Comparison of ENCODE assay signal across 8 cellular contexts in the genomic region with DNA sequence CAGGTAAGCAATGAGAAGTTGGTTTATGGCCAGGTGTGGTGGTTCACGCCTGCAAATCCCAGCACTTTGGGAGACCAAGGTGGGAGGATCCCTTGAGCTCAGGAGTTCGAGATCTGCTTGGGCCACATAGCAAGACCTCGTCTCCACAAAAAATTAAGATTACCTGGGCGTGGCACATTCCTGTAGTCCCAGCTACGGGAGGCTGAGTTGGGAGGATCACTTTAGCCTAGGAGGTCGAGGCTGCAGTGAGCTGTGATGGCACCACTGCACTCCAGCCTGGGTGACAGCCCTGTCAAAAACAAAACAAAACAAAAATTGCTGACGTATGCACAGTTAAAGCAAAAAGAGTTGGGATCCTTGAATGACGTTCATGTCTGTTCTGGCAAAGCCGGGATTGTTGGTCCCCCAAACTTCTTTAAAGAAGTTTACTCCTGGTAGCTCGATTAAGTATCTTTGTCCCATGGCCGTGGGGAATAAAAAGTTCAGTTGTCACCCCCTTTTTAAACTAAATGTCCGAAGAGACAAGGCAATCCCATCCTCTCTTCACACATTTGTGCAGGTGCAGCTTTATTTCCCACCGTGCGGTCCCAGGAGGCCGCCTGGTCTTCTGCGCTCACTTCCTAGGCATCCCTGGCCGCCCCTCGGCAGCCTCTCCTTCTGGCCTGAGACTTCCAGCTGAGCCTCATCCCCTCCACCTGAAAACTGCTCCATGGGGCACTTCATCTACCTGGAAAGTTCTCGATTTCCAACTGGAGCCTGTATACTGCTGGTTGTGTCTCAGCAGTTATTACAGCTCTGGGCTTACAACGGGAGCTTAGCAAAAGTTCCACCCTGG. TPM values are rescaled to one million over a fixed set of nuclear protein-coding genes. Genes with fewer than 3 reads are reported as not detected.
DNase-seq lines count a peak whose midpoint lies in the region; ATAC-seq, FAIRE-seq and TF ChIP-seq lines count a peak whose summit lies in the region.

No MANE protein-coding gene starts in this region.

- H3K79me2 ChIP-seq in keratinocyte (ENCODE audit: control insufficient read depth, insufficient read depth, low read length): peaks cover 40% of the 10 kb centered on the region

- DNase-seq in A549 (ENCODE audit: low read depth in 1 of 2, low spot score in 1 of 2) (peak in 1 of 2 experiments; percentile 6), adrenal gland (peak in 2 of 7 donors; percentile 17 to 33), keratinocyte (ENCODE audit: low read depth, low spot score) (no peak), substantia nigra (lab: John Stamatoyannopoulos, UW) (peak in 8 of 49 donors; percentile 17 to 62 (median 30)), NCI-H446 (lab: John Stamatoyannopoulos, UW) (no peak), DMS153 (lab: John Stamatoyannopoulos, UW) (no peak)

- 42% methylated on average over 18 of the region's 20 CpGs for WGBS in A549 (ENCODE audit: missing lambda C conversion rate)
- WGBS in adrenal gland, 4 donors: 41 to 46% (median 42%) methylated on average over 20 of the region's 20 CpGs

- H3K27me3 ChIP-seq in adrenal gland (no peaks in the 10 kb centered on the region), keratinocyte (ENCODE audit: control insufficient read depth, extremely low read depth, insufficient read depth, low read length) (no peaks in the 10 kb centered on the region)

- peaks cover 33% of the 10 kb centered on the region for H3K4me1 ChIP-seq in A549
- H3K4me1 ChIP-seq in adrenal gland (replicated peaks in 1 of 2): peaks cover 17 to 44% of the 10 kb centered on the region in 2 donors
- peaks cover 8% of the 10 kb centered on the region for H3K4me1 ChIP-seq in keratinocyte (ENCODE audit: control insufficient read depth, extremely low read depth, insufficient read depth, low read length)

- H2AFZ ChIP-seq in keratinocyte (ENCODE audit: control insufficient read depth, low read length): peak overlapping the region; percentile 78

- H3K4me2 ChIP-seq in A549 (peak overlapping the region; percentile 83), keratinocyte (ENCODE audit: control insufficient read depth, extremely low read depth, insufficient read depth, low read depth, low read length) (peak overlapping the region; percentile 86)

- CTCF ChIA-PET in A549 (lab: Yijun Ruan, JAX): interaction anchor here (0.6 kb wide), 3 partner anchors 51 to 195 kb away, joined by 3 read pairs; no protein-coding TSS in a partner anchor

- no peak for TF ChIP-seq RAD21 in A549 (conservative IDR thresholded peaks at IDR 0.05 in 1 of 2, IDR thresholded peaks at IDR 0.05 in 1 of 2)

- dilution Hi-C loops in keratinocyte (cut with MboI; ENCODE audit: extremely low pct_ligation_motif_present, low sequenced_read_pairs): no loop called here

- H3K27ac ChIP-seq in A549 (peak overlapping the region; percentile 92 to 96), adrenal gland (peak overlapping the region; percentile 40 to 95 (median 89)), keratinocyte (ENCODE audit: control insufficient read depth, insufficient read depth, low read length) (peak overlapping the region; percentile 66), substantia nigra (ENCODE audit: low read depth, low read length, poor library complexity, severe bottlenecking) (peak overlapping the region; percentile 83)

- H3K9ac ChIP-seq in keratinocyte (ENCODE audit: control insufficient read depth, extremely low read depth, insufficient read depth, low read length): peak overlapping the region; percentile 77

- H3K4me3 ChIP-seq in A549: peak overlapping the region; percentile 68
- peak overlapping the region; percentile 26 to 93 (median 54) for H3K4me3 ChIP-seq in adrenal gland
- peak overlapping the region; percentile 63 to 75 (median 75) for H3K4me3 ChIP-seq in keratinocyte (ENCODE audit: control insufficient read depth in 2 of 3, extremely low read depth in 1 of 3, insufficient read depth in 2 of 3, low read depth in 1 of 3, low read length in 3 of 3)

- peak; percentile 57 to 62 for ATAC-seq in A549
- ATAC-seq in GM19035 (IDR thresholded peaks at IDR 0.05; ENCODE audit: unreplicated experiment): peak; percentile 5
- peak; percentile 4 for ATAC-seq in HG03439 (IDR thresholded peaks at IDR 0.05; ENCODE audit: unreplicated experiment)

- FAIRE-seq in A549 (lab: Jason Lieb, UNC): no peak
- no peak for FAIRE-seq in keratinocyte (lab: Jason Lieb, UNC)

- TF ChIP-seq EP300 in A549 (IDR thresholded peaks at IDR 0.05): no peak

- TF ChIP-seq POLR2A in A549 (IDR thresholded peaks at IDR 0.05; ENCODE audit: low read length) (no peak), adrenal gland (IDR thresholded peaks at IDR 0.05) (no peak)

- no peaks in the 10 kb centered on the region for H3K9me3 ChIP-seq in A549
- H3K9me3 ChIP-seq in adrenal gland (replicated peaks in 1 of 3): no peaks in the 10 kb centered on the region
- H3K9me3 ChIP-seq in keratinocyte (ENCODE audit: control insufficient read depth, low read depth, low read length): no peaks in the 10 kb centered on the region

- intact Hi-C loops in adrenal gland (cut with DNase I): no loop called here

- no peaks in the 10 kb centered on the region for H4K20me1 ChIP-seq in keratinocyte (ENCODE audit: control insufficient read depth, extremely low read depth, insufficient read depth, low read length)

- POLR2A ChIA-PET in A549 (lab: Yijun Ruan, JAX): no interaction called here

- no peaks in the 10 kb centered on the region for H3K9me1 ChIP-seq in keratinocyte (ENCODE audit: control insufficient read depth, extremely low read depth, insufficient read depth, low read length)

- H3K36me3 ChIP-seq in adrenal gland (replicated peaks in 1 of 2) (no peaks in the 10 kb centered on the region), keratinocyte (ENCODE audit: control insufficient read depth in 2 of 2, extremely low read depth in 1 of 2, insufficient read depth in 2 of 2, low read length in 2 of 2) (peaks cover 2 to 4% of the 10 kb centered on the region in 2 experiments)

- TF ChIP-seq CTCF in A549 (IDR thresholded peaks at IDR 0.05): no peak
- no peak for TF ChIP-seq CTCF in adrenal gland (IDR thresholded peaks at IDR 0.05)
- TF ChIP-seq CTCF in keratinocyte (optimal IDR thresholded peaks at IDR 0.05 in 1 of 3, IDR thresholded peaks at IDR 0.05 in 1 of 3, conservative IDR thresholded peaks at IDR 0.05 in 1 of 3; ENCODE audit: extremely low read depth in 1 of 3, insufficient read depth in 2 of 3, low read length in 3 of 3): no peak

TF ChIP-seq in A549, 52 proteins besides CTCF, POLR2A, EP300 and RAD21:
- peak; percentile 98 for TF ChIP-seq MAFK (IDR thresholded peaks at IDR 0.05; ENCODE audit: partially characterized antibody)
- TF ChIP-seq, protein P1, sequence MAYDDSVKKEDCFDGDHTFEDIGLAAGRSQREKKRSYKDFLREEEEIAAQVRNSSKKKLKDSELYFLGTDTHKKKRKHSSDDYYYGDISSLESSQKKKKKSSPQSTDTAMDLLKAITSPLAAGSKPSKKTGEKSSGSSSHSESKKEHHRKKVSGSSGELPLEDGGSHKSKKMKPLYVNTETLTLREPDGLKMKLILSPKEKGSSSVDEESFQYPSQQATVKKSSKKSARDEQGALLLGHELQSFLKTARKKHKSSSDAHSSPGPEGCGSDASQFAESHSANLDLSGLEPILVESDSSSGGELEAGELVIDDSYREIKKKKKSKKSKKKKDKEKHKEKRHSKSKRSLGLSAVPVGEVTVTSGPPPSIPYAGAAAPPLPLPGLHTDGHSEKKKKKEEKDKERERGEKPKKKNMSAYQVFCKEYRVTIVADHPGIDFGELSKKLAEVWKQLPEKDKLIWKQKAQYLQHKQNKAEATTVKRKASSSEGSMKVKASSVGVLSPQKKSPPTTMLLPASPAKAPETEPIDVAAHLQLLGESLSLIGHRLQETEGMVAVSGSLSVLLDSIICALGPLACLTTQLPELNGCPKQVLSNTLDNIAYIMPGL (CRISPR knock-in tag; IDR thresholded peaks at IDR 0.05; ENCODE audit: borderline replicate concordance): no peak

RNA-seq across cellular contexts. Expression of a gene that starts 0.8 kb away (rescaled TPM):
- 16.2 and 16.9 TPM in 2 replicates for polyA plus RNA-seq in A549 (2011; rRNA removed)
- 4.3 and 4.4 TPM in 2 replicates for polyA plus RNA-seq in A549 (2012; cell fraction: cytosol; rRNA removed)
- polyA plus RNA-seq in A549 (2012; cell fraction: nucleus; rRNA removed): 2.3 and 2.5 TPM in 2 replicates
- polyA plus RNA-seq in A549 (2017; fragmentation: RNase III; extraction: RNeasy Plus Mini Kit Qiagen cat#74134 plus additional on column Dnase treatment): 7.2 to 8.2 TPM (median 7.4 TPM) in 3 replicates
- 7.3 and 8.1 TPM in 2 replicates for polyA minus RNA-seq in A549 (2011; rRNA and poly(A)+ RNA removed)
- total RNA-seq in adrenal gland: 10 to 100 TPM in 6 of 8 donors, 1 to 10 TPM in 2; 4.6 to 26.2 (median 16.2) TPM
- 10 to 100 TPM in 1 of 3 donors, 1 to 10 TPM in 2; 1.5 to 11.0 (median 3.9) TPM for polyA plus RNA-seq in adrenal gland
- 9.1 to 16.5 TPM (median 11.4 TPM) in 3 replicates for polyA plus RNA-seq in keratinocyte
- polyA plus RNA-seq in keratinocyte (2011; ENCODE audit: low read depth): 13.7 TPM
- polyA plus RNA-seq in keratinocyte (2011; cell fraction: cytosol; rRNA removed): 8.9 and 18.8 TPM in 2 replicates
- polyA plus RNA-seq in keratinocyte (2011; cell fraction: nucleus; rRNA removed): 11.8 and 13.3 TPM in 2 replicates
- 9.8 and 9.9 TPM in 2 replicates for polyA plus RNA-seq in keratinocyte (2012; ENCODE audit: low replicate concordance)
- polyA minus RNA-seq in keratinocyte: 3.8 to 20.0 TPM (median 8.4 TPM) in 3 replicates
- 20.3 TPM for polyA minus RNA-seq in keratinocyte (2011; cell fraction: cytosol; rRNA and poly(A)+ RNA removed)
- polyA minus RNA-seq in keratinocyte (2011; cell fraction: nucleus; rRNA and poly(A)+ RNA removed): 11.9 and 24.4 TPM in 2 replicates

Comparison
In these comparisons a context has a peak if more than half of its experiments do, and no peak if none do; other contexts are left out.
1. ATAC-seq: peak in every context shown above with its lines; median percentile 60 in A549; 5 in GM19035; 4 in HG03439.